ENCODE assay signal across 8 cellular contexts in genomic region chr11:69088676-69089146, GRCh38. TPM values are rescaled to one million over a fixed set of nuclear protein-coding genes. Genes with fewer than 3 reads are reported as not detected.
DNase-seq lines count a peak whose midpoint lies in the region; ATAC-seq and TF ChIP-seq lines count a peak whose summit lies in the region.

No MANE protein-coding gene starts in this region.

- intact Hi-C loops in Right ventricle myocardium superior (cut with DNase I): loop anchor here (10.0 kb wide), 1 partner anchor 164 kb away; no protein-coding TSS in a partner anchor

- no peak overlapping the region for H3K4me3 Mint-ChIP-seq in progenitor cell of endocrine pancreas (ENCODE audit: low read depth)

- DNase-seq in ELF-1 (ENCODE audit: low read depth, low spot score): peak; percentile 90
- DNase-seq in MG63: peak; percentile 56
- peak; percentile 77 for DNase-seq in SK-N-DZ (ENCODE audit: low spot score)
- peak in 1 of 2 donors; percentile 70 for DNase-seq in activated naive CD4-positive, alpha-beta T cell treated with anti-CD3 and anti-CD28 coated beads, Interleukin-2, amount 50 U/mL, for 72 hours (ENCODE audit: low spot score in 2 of 2)
- peak; percentile 70 for DNase-seq in Right ventricle myocardium superior
- DNase-seq in progenitor cell of endocrine pancreas (ENCODE audit: low spot score, unreplicated experiment): peak; percentile 73

- no peaks in the 10 kb centered on the region for H3K9me3 Mint-ChIP-seq in activated naive CD4-positive, alpha-beta T cell treated with anti-CD3 and anti-CD28 coated beads, Interleukin-2, amount 50 U/mL, for 72 hours
- H3K9me3 Mint-ChIP-seq in progenitor cell of endocrine pancreas (ENCODE audit: low read depth): no peaks in the 10 kb centered on the region

- H3K27me3 ChIP-seq in MG63: no peaks in the 10 kb centered on the region

- no peaks in the 10 kb centered on the region; the same call in none of the 2 replicates for H3K36me3 ChIP-seq in MG63

- H3K27ac Mint-ChIP-seq in activated naive CD4-positive, alpha-beta T cell treated with anti-CD3 and anti-CD28 coated beads, Interleukin-2, amount 50 U/mL, for 72 hours: no peak overlapping the region
- H3K27ac Mint-ChIP-seq in progenitor cell of endocrine pancreas: peak overlapping the region; percentile 73

- no peak overlapping the region; the same call in 1 of the 2 replicates for H3K4me3 ChIP-seq in MG63

- H3K9me3 ChIP-seq in MG63: no peaks in the 10 kb centered on the region

- H3K4me1 Mint-ChIP-seq in progenitor cell of endocrine pancreas (ENCODE audit: low read depth): peaks cover 2% of the 10 kb centered on the region

- ATAC-seq in activated naive CD4-positive, alpha-beta T cell treated with anti-CD3 and anti-CD28 coated beads, Interleukin-2, amount 50 U/mL, for 72 hours: peak; percentile 61 to 78
- peak; percentile 79 for ATAC-seq in Right ventricle myocardium superior (ENCODE audit: poor library complexity)
- no peak for ATAC-seq in HG03196 (IDR thresholded peaks at IDR 0.05; ENCODE audit: unreplicated experiment)
- no peak for ATAC-seq in HG02759 (IDR thresholded peaks at IDR 0.05; ENCODE audit: unreplicated experiment)

- no peaks in the 10 kb centered on the region for H3K36me3 Mint-ChIP-seq in activated naive CD4-positive, alpha-beta T cell treated with anti-CD3 and anti-CD28 coated beads, Interleukin-2, amount 50 U/mL, for 72 hours
- H3K36me3 Mint-ChIP-seq in progenitor cell of endocrine pancreas (ENCODE audit: insufficient read depth): peaks cover 8% of the 10 kb centered on the region

- TF ChIP-seq CTCF in progenitor cell of endocrine pancreas (IDR thresholded peaks at IDR 0.05; ENCODE audit: unreplicated experiment): peak; percentile 89

- no peaks in the 10 kb centered on the region for H3K27me3 Mint-ChIP-seq in progenitor cell of endocrine pancreas

RNA-seq across cellular contexts. Expression of gene TPCN2, which starts 40.0 kb away (rescaled TPM):
- total RNA-seq in MG63 (2014; rRNA removed; shearing (Covaris generic); ENCODE audit: low replicate concordance): 2.4 and 5.4 TPM in 2 replicates
- polyA plus RNA-seq in SK-N-DZ (2014; cell fraction: cytosol; rRNA removed): 7.5 and 9.4 TPM in 2 replicates
- 40.5 and 50.6 TPM in 2 replicates for polyA plus RNA-seq in SK-N-DZ (2014; cell fraction: nucleus; rRNA removed)
- 10 to 100 TPM in 1 of 2 donors, 1 to 10 TPM in 1; 8.7 to 13.9 TPM for total RNA-seq in activated naive CD4-positive, alpha-beta T cell treated with anti-CD3 and anti-CD28 coated beads, Interleukin-2, amount 50 U/mL, for 72 hours
- 7.6 TPM for total RNA-seq in Right ventricle myocardium superior
- total RNA-seq in progenitor cell of endocrine pancreas: 19.7 and 20.9 TPM in 2 replicates

Comparison
In these comparisons a context has a peak if more than half of its experiments do, and no peak if none do; other contexts are left out.
1. ATAC-seq: peak in activated naive CD4-positive, alpha-beta T cell treated with anti-CD3 and anti-CD28 coated beads, Interleukin-2, amount 50 U/mL, for 72 hours (2 of 2) and Right ventricle myocardium superior (single experiment); none in HG03196 (single experiment) and HG02759 (single experiment).